1 cellular context compared by ENCODE assay signal in genomic region chr16:50520451-50521245, GRCh38.
TF ChIP-seq lines count a peak whose summit lies in the region.

No MANE protein-coding gene starts in this region.

TF ChIP-seq in HepG2, 621 proteins besides CTCF, POLR2A, EP300 and RAD21 (continued from another document and continues in another):
- TF ChIP-seq PRDM4 (CRISPR knock-in tag; IDR thresholded peaks at IDR 0.05; ENCODE audit: borderline replicate concordance) (no peak), ZNF264 (CRISPR knock-in tag; IDR thresholded peaks at IDR 0.05) (0 out of 2 replicates have a peak, but pooled peaks have one; percentile 33), CENPBD1 (CRISPR knock-in tag; IDR thresholded peaks at IDR 0.05; ENCODE audit: borderline replicate concordance, low read depth) (no peak), DZIP1 (CRISPR knock-in tag; IDR thresholded peaks at IDR 0.05) (no peak), ZNF276 (CRISPR knock-in tag; IDR thresholded peaks at IDR 0.05; ENCODE audit: low read depth) (no peak), ZBED4 (CRISPR knock-in tag; IDR thresholded peaks at IDR 0.05; ENCODE audit: borderline replicate concordance) (no peak; the same call in 1 of the 2 replicates), DRAP1 (CRISPR knock-in tag; IDR thresholded peaks at IDR 0.05) (peak; percentile 75), CENPX (CRISPR knock-in tag; IDR thresholded peaks at IDR 0.05) (no peak), ZBTB1 (CRISPR knock-in tag; IDR thresholded peaks at IDR 0.05; ENCODE audit: borderline replicate concordance) (no peak), ZBTB26 (CRISPR knock-in tag; IDR thresholded peaks at IDR 0.05; ENCODE audit: borderline replicate concordance) (no peak; the same call in 1 of the 2 replicates), GPN1 (CRISPR knock-in tag; IDR thresholded peaks at IDR 0.05; ENCODE audit: borderline replicate concordance) (no peak), ZNF781 (CRISPR knock-in tag; IDR thresholded peaks at IDR 0.05; ENCODE audit: borderline replicate concordance, not compliant biosample characterization) (peak; percentile 45), ZNF549 (CRISPR knock-in tag; IDR thresholded peaks at IDR 0.05) (no peak), DR1 (CRISPR knock-in tag; IDR thresholded peaks at IDR 0.05) (no peak), HDAC6 (IDR thresholded peaks at IDR 0.05; ENCODE audit: low read depth, low read length) (no peak), EZH2 (conservative IDR thresholded peaks at IDR 0.05; ENCODE audit: low read depth, low read length) (no peak), KIAA2018 (CRISPR knock-in tag; IDR thresholded peaks at IDR 0.05; ENCODE audit: borderline replicate concordance) (no peak), BATF2 (CRISPR knock-in tag; IDR thresholded peaks at IDR 0.05) (no peak), SP4 (CRISPR knock-in tag; IDR thresholded peaks at IDR 0.05) (0 out of 2 replicates have a peak, but pooled peaks have one; percentile 40), ZFP37 (CRISPR knock-in tag; IDR thresholded peaks at IDR 0.05; ENCODE audit: borderline replicate concordance) (no peak), TIGD3 (CRISPR knock-in tag; IDR thresholded peaks at IDR 0.05; ENCODE audit: borderline replicate concordance) (no peak), ZNF800 (CRISPR knock-in tag; IDR thresholded peaks at IDR 0.05) (peak; percentile 23; the same call in 1 of the 2 replicates), ATAD3A (CRISPR knock-in tag; IDR thresholded peaks at IDR 0.05) (no peak)
